ENCODE assay signal across 8 cellular contexts in the genomic region with DNA sequence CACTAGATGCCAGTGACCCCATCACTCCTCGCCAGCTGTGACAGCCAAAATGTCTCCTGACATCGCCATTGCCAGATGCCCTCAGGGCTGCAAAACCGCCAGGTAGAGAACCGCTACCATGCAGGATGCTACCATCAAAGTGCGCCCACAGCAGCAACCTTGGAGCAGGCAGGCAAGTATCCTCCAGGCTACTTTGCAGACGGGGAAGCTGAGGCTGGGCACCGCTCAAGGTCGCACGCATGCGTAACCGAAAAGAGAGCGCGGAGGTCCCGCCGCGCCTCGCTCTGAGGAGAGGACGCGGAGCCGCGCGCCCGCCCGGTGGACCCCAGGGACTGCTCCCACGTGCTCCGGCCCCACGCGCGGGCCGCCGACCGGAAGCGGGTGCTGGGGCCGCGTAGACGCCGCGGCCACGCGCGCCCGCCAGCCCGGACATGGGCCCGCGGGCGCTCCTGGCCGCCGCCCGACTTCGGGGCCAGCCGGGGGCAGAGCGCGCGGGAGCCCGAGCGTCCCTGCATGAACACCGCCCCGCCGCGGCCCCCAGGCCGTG. TPM values are rescaled to one million over a fixed set of nuclear protein-coding genes. Genes with fewer than 3 reads are reported as not detected.
DNase-seq lines count a peak whose midpoint lies in the region; ATAC-seq and TF ChIP-seq lines count a peak whose summit lies in the region.

A gene with protein sequence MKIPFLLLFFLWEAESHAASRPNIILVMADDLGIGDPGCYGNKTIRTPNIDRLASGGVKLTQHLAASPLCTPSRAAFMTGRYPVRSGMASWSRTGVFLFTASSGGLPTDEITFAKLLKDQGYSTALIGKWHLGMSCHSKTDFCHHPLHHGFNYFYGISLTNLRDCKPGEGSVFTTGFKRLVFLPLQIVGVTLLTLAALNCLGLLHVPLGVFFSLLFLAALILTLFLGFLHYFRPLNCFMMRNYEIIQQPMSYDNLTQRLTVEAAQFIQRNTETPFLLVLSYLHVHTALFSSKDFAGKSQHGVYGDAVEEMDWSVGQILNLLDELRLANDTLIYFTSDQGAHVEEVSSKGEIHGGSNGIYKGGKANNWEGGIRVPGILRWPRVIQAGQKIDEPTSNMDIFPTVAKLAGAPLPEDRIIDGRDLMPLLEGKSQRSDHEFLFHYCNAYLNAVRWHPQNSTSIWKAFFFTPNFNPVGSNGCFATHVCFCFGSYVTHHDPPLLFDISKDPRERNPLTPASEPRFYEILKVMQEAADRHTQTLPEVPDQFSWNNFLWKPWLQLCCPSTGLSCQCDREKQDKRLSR (plus strand): TSS at position 282 of the 547 bp plus-strand sequence. CDS start 105,488 bp downstream, outside the sequence.

- H3K9me3 ChIP-seq in mammary epithelial cell (replicated peaks; ENCODE audit: insufficient read depth, low read length), result no peaks in the 10 kb centered on the region

- ATAC-seq in GM19372 (IDR thresholded peaks at IDR 0.05; ENCODE audit: low read depth, unreplicated experiment) (peak; percentile 31), HG03442 (IDR thresholded peaks at IDR 0.05; ENCODE audit: unreplicated experiment) (peak; percentile 30)

- H3K27ac Mint-ChIP-seq in T-helper 1 cell treated with Interleukin-12 subunit alpha and Interleukin-12 subunit beta and Interleukin-4 antibody, amounts not matched to agents 30 μg/mL and 1 μg/mL, for 36 hours, result peak within 1 kb of the TSS; percentile 86

- peaks cover 9% of the 10 kb centered on the region for H3K4me1 Mint-ChIP-seq in T-helper 1 cell treated with Interleukin-12 subunit alpha and Interleukin-12 subunit beta and Interleukin-4 antibody, amounts not matched to agents 30 μg/mL and 1 μg/mL, for 36 hours (ENCODE audit: low read depth)

- H3K4me3 Mint-ChIP-seq in T-helper 1 cell treated with Interleukin-12 subunit alpha and Interleukin-12 subunit beta and Interleukin-4 antibody, amounts not matched to agents 30 μg/mL and 1 μg/mL, for 36 hours, result peak within 1 kb of the TSS; percentile 81

- no peaks in the 10 kb centered on the region for H3K27me3 ChIP-seq in mammary epithelial cell (ENCODE audit: insufficient read depth, low read length)

- peak; percentile 27 for DNase-seq in mammary epithelial cell
- DNase-seq in kidney tubule cell (ENCODE audit: low spot score), result peak; percentile 49
- peak; percentile 2 to 17 (median 9) for DNase-seq in stimulated activated CD4-positive, alpha-beta T cell treated with anti-CD3 and anti-CD28 coated beads, Interleukin-12 subunit alpha, Interleukin-12 subunit beta, amount 100 ng/mL, for 48 hours (ENCODE audit: low read depth in 2 of 3, low spot score in 1 of 3)
- no peak for DNase-seq in central memory CD4-positive, alpha-beta T cell

- intact Hi-C loops in mammary epithelial cell (cut with micrococcal nuclease), result loop anchor here (2.0 kb wide), 1 partner anchor 15 kb away; no protein-coding TSS in a partner anchor

- H3K4me3 ChIP-seq in mammary epithelial cell (replicated peaks in 1 of 3; ENCODE audit: insufficient read depth in 1 of 3, low read depth in 2 of 3, low read length in 3 of 3), result peak within 1 kb of the TSS; percentile 71 to 97 (median 78)

- no peak for TF ChIP-seq CTCF in C4-2B (conservative IDR thresholded peaks at IDR 0.05)
- TF ChIP-seq CTCF in mammary epithelial cell (conservative IDR thresholded peaks at IDR 0.05 in 1 of 2, IDR thresholded peaks at IDR 0.05 in 1 of 2; ENCODE audit: extremely low read depth in 1 of 2, insufficient read depth in 1 of 2, low read depth in 1 of 2, low read length in 2 of 2), result no peak

- peak within 1 kb of the TSS; percentile 82 for H3K4me2 ChIP-seq in mammary epithelial cell (ENCODE audit: insufficient read depth, low read depth, low read length)

- no peaks in the 10 kb centered on the region for H3K9me3 Mint-ChIP-seq in T-helper 1 cell treated with Interleukin-12 subunit alpha and Interleukin-12 subunit beta and Interleukin-4 antibody, amounts not matched to agents 30 μg/mL and 1 μg/mL, for 36 hours

- no peaks in the 10 kb centered on the region for H3K36me3 ChIP-seq in mammary epithelial cell (ENCODE audit: insufficient read depth, low read length)

- no peaks in the 10 kb centered on the region for H3K27me3 Mint-ChIP-seq in T-helper 1 cell treated with Interleukin-12 subunit alpha and Interleukin-12 subunit beta and Interleukin-4 antibody, amounts not matched to agents 30 μg/mL and 1 μg/mL, for 36 hours (ENCODE audit: low read depth)

- CTCF ChIA-PET in mammary epithelial cell (lab: Charles Lee; ENCODE audit: low non-redundant PET), result no interaction called here

- peaks cover 3% of the 10 kb centered on the region for H4K20me1 ChIP-seq in mammary epithelial cell (ENCODE audit: insufficient read depth, low read length)

- H2AFZ ChIP-seq in mammary epithelial cell (ENCODE audit: low read depth, low read length), result peak within 1 kb of the TSS; percentile 100

- peaks cover 2% of the 10 kb centered on the region for H3K36me3 Mint-ChIP-seq in T-helper 1 cell treated with Interleukin-12 subunit alpha and Interleukin-12 subunit beta and Interleukin-4 antibody, amounts not matched to agents 30 μg/mL and 1 μg/mL, for 36 hours (ENCODE audit: low read depth)

- H3K4me1 ChIP-seq in mammary epithelial cell (ENCODE audit: insufficient read depth, low read length), result no peaks in the 10 kb centered on the region

- H3K27ac ChIP-seq in C4-2B (peak within 1 kb of the TSS; percentile 97), mammary epithelial cell (ENCODE audit: insufficient read depth, low read depth, low read length) (peak within 1 kb of the TSS; percentile 49)

- dilution Hi-C loops in mammary epithelial cell (cut with HindIII; ENCODE audit: low sequenced_read_pairs), result no loop called here

- H3K9ac ChIP-seq in mammary epithelial cell (ENCODE audit: insufficient read depth, low read length), result peak within 1 kb of the TSS; percentile 81

- BruUV-seq in mammary epithelial cell (replicated peaks; lab: Mats Ljungman, UMichigan), result no TSS peak

- in situ Hi-C loops in mammary epithelial cell (cut with MboI; ENCODE audit: low sequenced_read_pairs in 2 of 2), result no loop called here

- WGBS in mammary epithelial cell (ENCODE audit: low coverage, missing lambda C conversion rate), result 0% methylated on average over 2 of the region's 61 CpGs

- peaks cover 44% of the 10 kb centered on the region for H3K79me2 ChIP-seq in mammary epithelial cell (ENCODE audit: insufficient read depth, low read length)

RNA-seq across cellular contexts. Expression of the gene that starts here (rescaled TPM):
- 1 to 10 TPM; 2.2 to 2.7 TPM for total RNA-seq in mammary epithelial cell
- 2.0 TPM for polyA plus RNA-seq in mammary epithelial cell
- 7.2 TPM for polyA minus RNA-seq in mammary epithelial cell
